In the genomic region with DNA sequence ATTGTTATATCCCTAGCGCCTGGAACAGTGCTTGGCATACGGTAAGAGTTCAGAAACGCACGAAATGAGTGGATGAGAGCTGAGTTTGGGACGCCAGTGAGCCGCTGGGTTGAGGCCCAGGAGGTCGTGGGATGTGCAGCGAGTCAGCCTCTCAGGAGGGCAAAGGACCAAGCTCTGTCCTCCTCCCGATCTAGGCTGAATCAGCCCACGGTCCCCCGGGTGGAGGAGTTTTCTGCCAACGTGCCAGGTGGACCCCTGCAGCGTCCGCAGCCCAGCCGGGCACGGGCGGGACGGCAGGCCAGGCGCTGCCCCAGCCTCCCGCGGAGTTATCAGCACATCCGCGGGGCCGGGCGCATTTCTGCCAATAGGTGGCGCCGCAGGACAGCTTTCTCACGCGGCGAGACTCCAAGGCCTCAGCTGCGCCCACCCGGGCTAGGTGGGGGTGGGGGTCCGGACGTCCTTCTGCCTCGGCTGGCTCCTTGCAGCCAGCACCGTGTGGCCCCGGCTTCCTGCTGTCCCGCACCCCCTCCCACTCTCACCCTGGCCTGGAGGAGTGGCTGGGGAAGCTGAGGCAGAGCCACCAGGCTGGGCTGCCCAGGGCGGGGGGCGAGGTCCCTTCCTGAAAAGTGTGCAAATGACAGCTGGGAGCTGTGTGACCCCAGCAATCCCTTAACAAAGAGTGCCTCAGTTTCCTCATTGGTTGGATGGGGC, we compare ENCODE assay signal across 8 cellular contexts. TPM values are rescaled to one million over a fixed set of nuclear protein-coding genes. Genes with fewer than 3 reads are reported as not detected.
DNase-seq lines count a peak whose midpoint lies in the region; ATAC-seq, FAIRE-seq and TF ChIP-seq lines count a peak whose summit lies in the region.

No MANE protein-coding gene starts in this region.

- H3K56ac ChIP-seq in H1 (replicated peaks; ENCODE audit: insufficient read length, low read depth, low read length) = no peak overlapping the region

- no peak overlapping the region for H3K4me3 Mint-ChIP-seq in activated CD8-positive, alpha-beta T cell treated with anti-CD3 and anti-CD28 coated beads, Interleukin-2, amount 10 ng/mL, durations not matched to agents 7 days and 5 days

- peak overlapping the region; percentile 87 for H4K8ac ChIP-seq in H1 (ENCODE audit: extremely low read depth, insufficient read depth, low read length)

- TF ChIP-seq RAD21 in A549 (conservative IDR thresholded peaks at IDR 0.05 in 1 of 2, IDR thresholded peaks at IDR 0.05 in 1 of 2) (peak; percentile 85 to 94), H1 (IDR thresholded peaks at IDR 0.05 in 1 of 2, conservative IDR thresholded peaks at IDR 0.05 in 1 of 2; ENCODE audit: low read depth in 2 of 2, low read length in 2 of 2) (peak; percentile 87 to 91)

- H3K4ac ChIP-seq in H1 (replicated peaks; ENCODE audit: insufficient read length, low read depth, low read length) = peak overlapping the region; percentile 95

- H2AK5ac ChIP-seq in H1 (ENCODE audit: low read depth, low read length) = peak overlapping the region; percentile 27; the same call in 1 of the 2 replicates

- POLR2A ChIA-PET in A549 (lab: Yijun Ruan, JAX) (interaction anchor here (0.8 to 1.3 kb wide), 2 partner anchors 502 to 509 kb away, joined by 3 to 8 read pairs; no protein-coding TSS in a partner anchor), H1 (lab: Charles Lee; ENCODE audit: partially characterized antibody) (interaction anchor here (0.5 to 3.6 kb wide), 7 partner anchors 12 to 800 kb away, joined by 3 to 61 read pairs (median 4); a partner anchor contains a TSS)
- POLR2A ChIA-PET in activated CD8-positive, alpha-beta T cell treated with anti-CD3 and anti-CD28 coated beads, Interleukin-2, amount 10 ng/mL, durations not matched to agents 7 days and 5 days (lab: Charles Lee) = interaction anchor here (1.1 to 1.8 kb wide), 3 partner anchors 12 to 510 kb away, joined by 6 to 9 read pairs (median 6); a partner anchor contains a TSS

- 0 out of 2 replicates have a peak, but pooled peaks cover 1% of the 10 kb centered on the region for H3K79me1 ChIP-seq in H1 (ENCODE audit: low read depth, low read length)

- H3K18ac ChIP-seq in H1 (ENCODE audit: extremely low read depth, low read length) = peak overlapping the region; percentile 97

- no peaks in the 10 kb centered on the region for H3K27me3 ChIP-seq in H1 (replicated peaks in 1 of 4; ENCODE audit: control insufficient read depth in 3 of 4, extremely low read depth in 1 of 4, insufficient read depth in 3 of 4, low read length in 3 of 4)

- H3K36me3 ChIP-seq in H1 (ENCODE audit: control insufficient read depth in 2 of 4, insufficient read depth in 4 of 4, low read length in 3 of 4) = peaks cover 0 to 3% (median 0%) of the 10 kb centered on the region in 4 experiments; a peak in 1 of 8 replicates

- no peak for FAIRE-seq in A549 (lab: Jason Lieb, UNC)
- FAIRE-seq in H1 (lab: Jason Lieb, UNC) = no peak

- TF ChIP-seq EP300 in A549 (IDR thresholded peaks at IDR 0.05) (no peak), H1 (IDR thresholded peaks at IDR 0.05; ENCODE audit: borderline replicate concordance in 1 of 2, low read depth in 2 of 2, low read length in 2 of 2) (peak in 1 of 2 experiments; percentile 63; a peak in 1 of 3 replicates)

- H3K27ac ChIP-seq in A549 = peak overlapping the region; percentile 65 to 80; a peak in 5 of 6 replicates
- no peak overlapping the region for H3K27ac ChIP-seq in H1 (ENCODE audit: low read depth, low read length)

- H4K91ac ChIP-seq in H1 (replicated peaks; ENCODE audit: insufficient read length, low read length) = peak overlapping the region; percentile 94

- peak overlapping the region; percentile 25; the same call in 1 of the 2 replicates for H2BK15ac ChIP-seq in H1 (ENCODE audit: low read length)

- H3K23ac ChIP-seq in H1 (ENCODE audit: insufficient read length) = no peak overlapping the region

- ATAC-seq in A549 (peak; percentile 51 to 69), GM21825 (IDR thresholded peaks at IDR 0.05; ENCODE audit: unreplicated experiment) (no peak)
- peak; percentile 18 for ATAC-seq in activated CD8-positive, alpha-beta T cell treated with anti-CD3 and anti-CD28 coated beads, Interleukin-2, amount 10 ng/mL, durations not matched to agents 7 days and 5 days

- 20% methylated on average over 12 of the region's 40 CpGs for WGBS in A549 (ENCODE audit: missing lambda C conversion rate)
- 7% methylated on average over 33 of the region's 40 CpGs; no CpG with 5 or more reads in 1 of the 2 experiments for WGBS in H1 (ENCODE audit: extremely low coverage in 1 of 2, insufficient coverage in 1 of 2, insufficient read length in 1 of 2, insufficient replicate concordance in 2 of 2, low coverage in 1 of 2, low lambda C conversion rate in 2 of 2, missing lambda C conversion rate in 1 of 2), 2 experiments

- H3K9me3 ChIP-seq in A549 (no peaks in the 10 kb centered on the region), H1 (ENCODE audit: insufficient read depth in 2 of 2, low read depth in 1 of 2, low read length in 1 of 2) (no peaks in the 10 kb centered on the region)

- peak overlapping the region; percentile 80 for H3K4me2 ChIP-seq in A549
- peak overlapping the region; percentile 48 to 74 for H3K4me2 ChIP-seq in H1 (ENCODE audit: insufficient read depth in 1 of 2, low read depth in 2 of 2, low read length in 2 of 2)

- H4K20me1 ChIP-seq in H1 (replicated peaks in 1 of 2; ENCODE audit: control insufficient read depth in 1 of 2, insufficient read depth in 2 of 2, low read length in 2 of 2) = peaks cover 3 to 10% of the 10 kb centered on the region in 2 experiments

- TF ChIP-seq CTCF in A549 (IDR thresholded peaks at IDR 0.05) = peak; percentile 85
- peak; percentile 89 for TF ChIP-seq CTCF in GM12874 (IDR thresholded peaks at IDR 0.05; ENCODE audit: insufficient read depth, low read depth, low read length)
- TF ChIP-seq CTCF in H1 (IDR thresholded peaks at IDR 0.05; ENCODE audit: control extremely low read depth in 1 of 3, insufficient read depth in 1 of 3, low read depth in 1 of 3, low read length in 3 of 3) = peak; percentile 87 to 91 (median 90)

- peak overlapping the region; percentile 91 for H2BK12ac ChIP-seq in H1 (ENCODE audit: low read depth, low read length)

- peaks cover 0 to 14% of the 10 kb centered on the region in 2 experiments; a peak in 2 of 4 replicates for H3K79me2 ChIP-seq in H1 (ENCODE audit: control insufficient read depth in 1 of 2, insufficient read depth in 2 of 2, low read length in 2 of 2)

- H3K27me3 Mint-ChIP-seq in activated CD8-positive, alpha-beta T cell treated with anti-CD3 and anti-CD28 coated beads, Interleukin-2, amount 10 ng/mL, durations not matched to agents 7 days and 5 days (ENCODE audit: low read depth) = no peaks in the 10 kb centered on the region

- peak overlapping the region; percentile 92; the same call in 1 of the 2 replicates for H2BK5ac ChIP-seq in H1 (ENCODE audit: low read depth, low read length)

- no peak overlapping the region for H3K27ac Mint-ChIP-seq in activated CD8-positive, alpha-beta T cell treated with anti-CD3 and anti-CD28 coated beads, Interleukin-2, amount 10 ng/mL, durations not matched to agents 7 days and 5 days

- H3K4me3 ChIP-seq in A549 (no peak overlapping the region), H1 (ENCODE audit: extremely low read depth in 1 of 4, insufficient read depth in 2 of 4, low read depth in 3 of 4, low read length in 4 of 4) (peak overlapping the region in 2 of 4 experiments; percentile 36 to 48; a peak in 3 of 8 replicates)

- H3K23me2 ChIP-seq in H1 (ENCODE audit: low read depth, low read length) = peaks cover 8% of the 10 kb centered on the region

- DNase-seq in A549 (ENCODE audit: low read depth in 1 of 2, low spot score in 1 of 2) = peak; percentile 52 to 62
- peak; percentile 64 for DNase-seq in NCI-H510A (lab: John Stamatoyannopoulos, UW)
- peak; percentile 88 for DNase-seq in activated CD8-positive, alpha-beta T cell treated with anti-CD3 and anti-CD28 coated beads, Interleukin-2, amount 10 ng/mL, durations not matched to agents 7 days and 5 days
- peak in 1 of 2 experiments; percentile 99 for DNase-seq in H1 (ENCODE audit: low read depth in 1 of 2, low spot score in 2 of 2)
- DNase-seq in mesenteric fat pad (ENCODE audit: low spot score) = peak; percentile 93
- peak; percentile 76 for DNase-seq in stimulated activated CD8-positive, alpha-beta memory T cell treated with anti-CD3 and anti-CD28 coated beads, Interleukin-4, amount 100 ng/mL, for 24 hours (ENCODE audit: low read depth)

- CTCF ChIA-PET in A549 (lab: Yijun Ruan, JAX) = interaction anchor here (0.6 to 37.2 kb wide), 48 partner anchors 9 to 813 kb away, joined by 3 to 899 read pairs (median 4); a partner anchor contains a TSS
- CTCF ChIA-PET in activated CD8-positive, alpha-beta T cell treated with anti-CD3 and anti-CD28 coated beads, Interleukin-2, amount 10 ng/mL, durations not matched to agents 7 days and 5 days (lab: Charles Lee) = interaction anchor here (0.6 to 7.4 kb wide), 45 partner anchors 10 to 834 kb away, joined by 3 to 113 read pairs (median 4); a partner anchor contains a TSS
- CTCF ChIA-PET in H1 (lab: Charles Lee; ENCODE audit: partially characterized antibody) = interaction anchor here (0.6 to 21.9 kb wide), 70 partner anchors 10 to 1679 kb away, joined by 3 to 361 read pairs (median 4); a partner anchor contains a TSS

- H3K9me3 Mint-ChIP-seq in activated CD8-positive, alpha-beta T cell treated with anti-CD3 and anti-CD28 coated beads, Interleukin-2, amount 10 ng/mL, durations not matched to agents 7 days and 5 days (ENCODE audit: insufficient read depth) = no peaks in the 10 kb centered on the region

- H2AFZ ChIP-seq in H1 (ENCODE audit: low read length) = peak overlapping the region; percentile 75

- TF ChIP-seq POLR2A in A549 (IDR thresholded peaks at IDR 0.05; ENCODE audit: low read length) = no peak
- no peak for TF ChIP-seq POLR2A in H1 (IDR thresholded peaks at IDR 0.05; ENCODE audit: control extremely low read depth in 1 of 2, low read depth in 2 of 2, low read length in 2 of 2)

- no peak overlapping the region for H3K14ac ChIP-seq in H1 (ENCODE audit: insufficient read length)

- no peak overlapping the region for H3K9ac ChIP-seq in H1 (replicated peaks in 1 of 4; ENCODE audit: extremely low read depth in 1 of 4, low read depth in 3 of 4, low read length in 3 of 4)

- H3K4me1 Mint-ChIP-seq in activated CD8-positive, alpha-beta T cell treated with anti-CD3 and anti-CD28 coated beads, Interleukin-2, amount 10 ng/mL, durations not matched to agents 7 days and 5 days (ENCODE audit: low read depth) = peaks cover 37% of the 10 kb centered on the region

- H3K4me1 ChIP-seq in A549 (peaks cover 20% of the 10 kb centered on the region), H1 (replicated peaks in 1 of 4; ENCODE audit: control insufficient read depth in 3 of 4, insufficient read depth in 4 of 4, low read length in 3 of 4) (peaks cover 15 to 43% (median 27%) of the 10 kb centered on the region in 4 experiments)

- H2BK20ac ChIP-seq in H1 (ENCODE audit: low read length) = peak overlapping the region; percentile 96; the same call in 1 of the 2 replicates

- H4K5ac ChIP-seq in H1 (ENCODE audit: insufficient read length, low read depth, low read length) = peak overlapping the region; percentile 55

- H3K36me3 Mint-ChIP-seq in activated CD8-positive, alpha-beta T cell treated with anti-CD3 and anti-CD28 coated beads, Interleukin-2, amount 10 ng/mL, durations not matched to agents 7 days and 5 days (ENCODE audit: low read depth) = peaks cover 21% of the 10 kb centered on the region

- peak overlapping the region; percentile 12 for H2BK120ac ChIP-seq in H1 (replicated peaks; ENCODE audit: low read depth, low read length)

RNA-seq across cellular contexts. Expression of a gene that starts 2.2 kb away (rescaled TPM):
- polyA plus RNA-seq in A549 (2011; rRNA removed) = 47.9 and 51.1 TPM in 2 replicates
- 148 and 162 TPM in 2 replicates for polyA plus RNA-seq in A549 (2012; cell fraction: cytosol; rRNA removed)
- polyA plus RNA-seq in A549 (2012; cell fraction: nucleus; rRNA removed) = 77.0 and 84.9 TPM in 2 replicates
- polyA plus RNA-seq in A549 (2017; fragmentation: RNase III; extraction: RNeasy Plus Mini Kit Qiagen cat#74134 plus additional on column Dnase treatment) = 71.8 to 74.0 TPM (median 72.0 TPM) in 3 replicates
- 8.1 and 8.3 TPM in 2 replicates for polyA minus RNA-seq in A549 (2011; rRNA and poly(A)+ RNA removed)
- 10 to 100 TPM; 80.1 to 80.2 TPM for total RNA-seq in activated CD8-positive, alpha-beta T cell treated with anti-CD3 and anti-CD28 coated beads, Interleukin-2, amount 10 ng/mL, durations not matched to agents 7 days and 5 days
- 77.5 and 77.9 TPM in 2 replicates for total RNA-seq in H1 (2021; fragmentation: NEBNext Ultra II Directional; extraction: Animal tissue kit (Norgen Biotek cat#: 25700))
- polyA plus RNA-seq in H1 (2011; rRNA removed) = 97.9 and 120 TPM in 2 replicates
- 120 TPM for polyA plus RNA-seq in H1 (2011; cell fraction: cytosol; rRNA removed)
- polyA plus RNA-seq in H1 (2011; cell fraction: nucleus; rRNA removed) = 94.6 TPM
- polyA plus RNA-seq in H1 (2012, experiment 1 of 2) = 79.6 to 99.4 TPM (median 89.0 TPM) in 4 replicates
- polyA plus RNA-seq in H1 (2012, experiment 2 of 2) = 100 TPM
- polyA plus RNA-seq in H1 (2013, experiment 1 of 2) = 71.2 TPM
- polyA plus RNA-seq in H1 (2013, experiment 2 of 2) = 71.6 TPM
- polyA minus RNA-seq in H1 (2011; rRNA and poly(A)+ RNA removed) = 7.8 and 8.1 TPM in 2 replicates
- polyA minus RNA-seq in H1 (2011; cell fraction: cytosol; rRNA and poly(A)+ RNA removed) = 16.2 TPM
- polyA minus RNA-seq in H1 (2011; cell fraction: nucleus; rRNA and poly(A)+ RNA removed) = 23.8 TPM
- 77.9 TPM for total RNA-seq in mesenteric fat pad

RNA-seq across cellular contexts. Expression of a gene that starts 14.4 kb away (rescaled TPM):
- polyA plus RNA-seq in A549 (2011; rRNA removed) (557 and 593 TPM in 2 replicates), A549 (2017; fragmentation: RNase III; extraction: RNeasy Plus Mini Kit Qiagen cat#74134 plus additional on column Dnase treatment) (242 to 249 TPM (median 242 TPM) in 3 replicates), H1 (2011; rRNA removed) (685 and 704 TPM in 2 replicates)
- 431 and 472 TPM in 2 replicates for polyA plus RNA-seq in A549 (2012; cell fraction: cytosol; rRNA removed)
- polyA plus RNA-seq in A549 (2012; cell fraction: nucleus; rRNA removed) = 207 and 345 TPM in 2 replicates
- 170 and 220 TPM in 2 replicates for polyA minus RNA-seq in A549 (2011; rRNA and poly(A)+ RNA removed)
- total RNA-seq in activated CD8-positive, alpha-beta T cell treated with anti-CD3 and anti-CD28 coated beads, Interleukin-2, amount 10 ng/mL, durations not matched to agents 7 days and 5 days = 100 to 1,000 TPM; 412 to 426 TPM
- total RNA-seq in H1 (2021; fragmentation: NEBNext Ultra II Directional; extraction: Animal tissue kit (Norgen Biotek cat#: 25700)) = 543 and 553 TPM in 2 replicates
- 868 TPM for polyA plus RNA-seq in H1 (2011; cell fraction: cytosol; rRNA removed)
- polyA plus RNA-seq in H1 (2011; cell fraction: nucleus; rRNA removed) = 703 TPM
- polyA plus RNA-seq in H1 (2012, experiment 1 of 2) = 598 to 685 TPM (median 617 TPM) in 4 replicates
- 699 TPM for polyA plus RNA-seq in H1 (2012, experiment 2 of 2)
- polyA plus RNA-seq in H1 (2013, experiment 1 of 2) = 476 TPM
- polyA plus RNA-seq in H1 (2013, experiment 2 of 2) = 475 TPM
- polyA minus RNA-seq in H1 (2011; rRNA and poly(A)+ RNA removed) = 314 and 359 TPM in 2 replicates
- 150 TPM for polyA minus RNA-seq in H1 (2011; cell fraction: cytosol; rRNA and poly(A)+ RNA removed)
- 255 TPM for polyA minus RNA-seq in H1 (2011; cell fraction: nucleus; rRNA and poly(A)+ RNA removed)
- total RNA-seq in mesenteric fat pad = 574 TPM

RNA-seq across cellular contexts. Expression of a gene that starts 32.7 kb away (rescaled TPM):
- polyA plus RNA-seq in A549 (2011; rRNA removed) = 19.8 and 20.5 TPM in 2 replicates
- polyA plus RNA-seq in A549 (2012; cell fraction: cytosol; rRNA removed) = 13.3 and 16.3 TPM in 2 replicates
- polyA plus RNA-seq in A549 (2012; cell fraction: nucleus; rRNA removed) = 14.2 and 14.7 TPM in 2 replicates
- 18.8 to 19.9 TPM (median 19.3 TPM) in 3 replicates for polyA plus RNA-seq in A549 (2017; fragmentation: RNase III; extraction: RNeasy Plus Mini Kit Qiagen cat#74134 plus additional on column Dnase treatment)
- 26.4 TPM in 2 replicates for polyA minus RNA-seq in A549 (2011; rRNA and poly(A)+ RNA removed)
- total RNA-seq in activated CD8-positive, alpha-beta T cell treated with anti-CD3 and anti-CD28 coated beads, Interleukin-2, amount 10 ng/mL, durations not matched to agents 7 days and 5 days = 10 to 100 TPM; 37.9 to 38.2 TPM
- total RNA-seq in H1 (2021; fragmentation: NEBNext Ultra II Directional; extraction: Animal tissue kit (Norgen Biotek cat#: 25700)) = 31.4 and 32.7 TPM in 2 replicates
- 16.8 and 21.0 TPM in 2 replicates for polyA plus RNA-seq in H1 (2011; rRNA removed)
- polyA plus RNA-seq in H1 (2011; cell fraction: cytosol; rRNA removed) = 16.4 TPM
- polyA plus RNA-seq in H1 (2011; cell fraction: nucleus; rRNA removed) = 18.5 TPM
- polyA plus RNA-seq in H1 (2012, experiment 1 of 2) = 22.0 to 25.2 TPM (median 22.9 TPM) in 4 replicates
- polyA plus RNA-seq in H1 (2012, experiment 2 of 2) = 14.3 TPM
- 18.5 TPM for polyA plus RNA-seq in H1 (2013, experiment 1 of 2)
- 18.4 TPM for polyA plus RNA-seq in H1 (2013, experiment 2 of 2)
- 36.0 and 36.1 TPM in 2 replicates for polyA minus RNA-seq in H1 (2011; rRNA and poly(A)+ RNA removed)
- polyA minus RNA-seq in H1 (2011; cell fraction: cytosol; rRNA and poly(A)+ RNA removed) = 17.9 TPM
- polyA minus RNA-seq in H1 (2011; cell fraction: nucleus; rRNA and poly(A)+ RNA removed) = 17.9 TPM
- total RNA-seq in mesenteric fat pad = 42.9 TPM

RNA-seq across cellular contexts. Expression of a gene that starts 35.8 kb away (rescaled TPM):
- polyA plus RNA-seq in A549 (2011; rRNA removed) = 0.03 and 0.07 TPM in 2 replicates
- polyA plus RNA-seq in A549 (2012; cell fraction: cytosol; rRNA removed) = 0.01 and 0.04 TPM in 2 replicates
- 0.11 and 0.16 TPM in 2 replicates for polyA plus RNA-seq in A549 (2012; cell fraction: nucleus; rRNA removed)
- polyA plus RNA-seq in A549 (2017; fragmentation: RNase III; extraction: RNeasy Plus Mini Kit Qiagen cat#74134 plus additional on column Dnase treatment) = 0.12 to 0.17 TPM (median 0.13 TPM) in 3 replicates
- polyA minus RNA-seq in A549 (2011; rRNA and poly(A)+ RNA removed) = under 0.01 and 0.17 TPM in 2 replicates
- total RNA-seq in activated CD8-positive, alpha-beta T cell treated with anti-CD3 and anti-CD28 coated beads, Interleukin-2, amount 10 ng/mL, durations not matched to agents 7 days and 5 days = under 1 TPM; 0.60 to 0.74 TPM
- 1.2 and 1.3 TPM in 2 replicates for total RNA-seq in H1 (2021; fragmentation: NEBNext Ultra II Directional; extraction: Animal tissue kit (Norgen Biotek cat#: 25700))
- 0.77 and 1.3 TPM in 2 replicates for polyA plus RNA-seq in H1 (2011; rRNA removed)
- polyA plus RNA-seq in H1 (2011; cell fraction: cytosol; rRNA removed) = 1.2 TPM
- 7.1 TPM for polyA plus RNA-seq in H1 (2011; cell fraction: nucleus; rRNA removed)
- polyA plus RNA-seq in H1 (2012, experiment 1 of 2) = 0.91 to 1.4 TPM (median 1.2 TPM) in 4 replicates
- 0.71 TPM for polyA plus RNA-seq in H1 (2012, experiment 2 of 2)
- polyA plus RNA-seq in H1 (2013, experiment 1 of 2) = 1.3 TPM
- 1.3 TPM for polyA plus RNA-seq in H1 (2013, experiment 2 of 2)
- polyA minus RNA-seq in H1 (2011; rRNA and poly(A)+ RNA removed) = 1.00 and 1.3 TPM in 2 replicates
- 0.95 TPM for polyA minus RNA-seq in H1 (2011; cell fraction: cytosol; rRNA and poly(A)+ RNA removed)
- 1.6 TPM for polyA minus RNA-seq in H1 (2011; cell fraction: nucleus; rRNA and poly(A)+ RNA removed)
- total RNA-seq in mesenteric fat pad = 0.10 TPM
